In the genomic region with DNA sequence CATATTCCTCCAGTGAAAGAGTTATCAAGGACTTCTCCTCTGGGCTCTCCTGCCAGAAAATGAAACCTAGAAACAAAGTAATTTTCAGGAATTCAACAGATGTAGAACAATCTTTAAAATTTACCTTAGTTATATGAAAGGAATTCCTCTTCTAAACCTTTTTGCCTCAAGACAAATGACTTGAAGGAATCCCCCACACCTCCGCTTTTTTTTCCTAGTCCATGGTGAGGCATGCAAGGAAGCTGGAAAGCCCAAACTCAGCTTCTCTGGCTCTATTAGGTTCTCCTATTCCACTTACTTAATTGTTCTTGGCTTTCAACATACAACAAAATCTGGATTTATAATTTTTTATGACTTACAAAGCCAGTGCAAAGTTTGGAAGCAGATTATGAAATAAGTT, we compare ENCODE assay signal across 18 cellular contexts. TPM values are rescaled to one million over a fixed set of nuclear protein-coding genes. Genes with fewer than 3 reads are reported as not detected.
A peak's percentile ranks its signal among the peaks of the same experiment; 100 is the strongest.
DNase-seq lines count a peak whose midpoint lies in the region; ATAC-seq and TF ChIP-seq lines count a peak whose summit lies in the region.
"Had no signal": no experiment of that assay in that cellular context is flagged by ENCODE, and none has a peak within 500 bp of the region (broad histone marks: within the 10 kb centered on the region; RNA-seq: fewer than 3 reads in every experiment).

No MANE protein-coding gene starts in this region.

- H3K4me2 ChIP-seq in trophoblast cell (ENCODE audit: low read length): peak overlapping the region; percentile 42
- H3K4me2 ChIP-seq: BLaER1 treated with 17β-estradiol and CSF1 and Interleukin-3, amounts not matched to agents 10 nM and 100 nM had no signal

- H3K79me2 ChIP-seq in trophoblast cell (ENCODE audit: control insufficient read depth, insufficient read depth, low read length, poor library complexity): no peaks in the 10 kb centered on the region

- H2AFZ ChIP-seq in trophoblast cell (ENCODE audit: insufficient read depth, low read length, poor library complexity): no peak overlapping the region

- no peak overlapping the region for H3K18ac ChIP-seq in trophoblast cell (ENCODE audit: low read length)

- intact Hi-C loops in Right ventricle myocardium superior (cut with DNase I): no loop called here
- intact Hi-C loops in cardiac septum (cut with DNase I): no loop called here
- intact Hi-C loops in left ventricle myocardium inferior (cut with micrococcal nuclease): no loop called here

- H2BK120ac ChIP-seq in trophoblast cell (ENCODE audit: insufficient read depth, low read length, poor library complexity): no peak overlapping the region

- no peak overlapping the region for H4K91ac ChIP-seq in trophoblast cell (ENCODE audit: low read depth, low read length)

- H3K4me1 ChIP-seq in left ventricle myocardium inferior: peaks cover 25% of the 10 kb centered on the region
- no peaks in the 10 kb centered on the region for H3K4me1 ChIP-seq in trophoblast cell (ENCODE audit: control insufficient read depth in 1 of 2, insufficient read depth in 2 of 2, low read length in 2 of 2)
- H3K4me1 ChIP-seq in tibial nerve: peaks cover 0 to 21% (median 7%) of the 10 kb centered on the region in 4 donors

- DNase-seq in Right ventricle myocardium superior (no peak), cardiac septum (ENCODE audit: low spot score) (no peak), left ventricle myocardium inferior (no peak), trophoblast cell (peak; percentile 62 to 89), SIG-M5 treated with dmso at 0.1 percent for 504 hours (lab: John Stamatoyannopoulos, UW; ENCODE audit: unreplicated experiment) (no peak), GM13976 (ENCODE audit: low spot score) (no peak), SKM-1 (lab: John Stamatoyannopoulos, UW; ENCODE audit: unreplicated experiment) (no peak), tibial nerve (ENCODE audit: low spot score in 2 of 2) (no peak)
- DNase-seq: 8988T; AML-193; CD4-positive, CD25-positive, alpha-beta regulatory T cell; DMS53; HCEC 1CT; HFFc6 had no signal

- H3K27me3 ChIP-seq in left ventricle myocardium inferior (ENCODE audit: low read depth): no peaks in the 10 kb centered on the region
- H3K27me3 ChIP-seq in trophoblast cell (ENCODE audit: insufficient read depth, low read length): no peaks in the 10 kb centered on the region
- no peaks in the 10 kb centered on the region for H3K27me3 ChIP-seq in tibial nerve
- H3K27me3 ChIP-seq: BLaER1 treated with 17β-estradiol and CSF1 and Interleukin-3, amounts not matched to agents 10 nM and 100 nM had no signal

- no CpG with 5 or more reads among the region's 1 CpG for WGBS in trophoblast cell (ENCODE audit: extremely low coverage, insufficient coverage, insufficient read length)
- 86 to 90% methylated on average over 1 of the region's 1 CpG for WGBS in tibial nerve, 2 donors

- no peak overlapping the region for H2AK5ac ChIP-seq in trophoblast cell (ENCODE audit: low read length)

- no peak overlapping the region for H2BK12ac ChIP-seq in trophoblast cell (ENCODE audit: low read length)

- no peaks in the 10 kb centered on the region for H3K9me3 ChIP-seq in left ventricle myocardium inferior (replicated peaks)
- no peaks in the 10 kb centered on the region for H3K9me3 ChIP-seq in trophoblast cell (ENCODE audit: insufficient read depth, low read depth, low read length)
- H3K9me3 ChIP-seq in tibial nerve: no peaks in the 10 kb centered on the region
- H3K9me3 ChIP-seq: BLaER1 treated with 17β-estradiol and CSF1 and Interleukin-3, amounts not matched to agents 10 nM and 100 nM had no signal

- no peak overlapping the region for H3K14ac ChIP-seq in trophoblast cell (ENCODE audit: low read length)

- in situ Hi-C loops in GM13976 (cut with MboI; ENCODE audit: low sequenced_read_pairs, unreplicated experiment): no loop called here

- peak overlapping the region; percentile 56 for H3K27ac ChIP-seq in left ventricle myocardium inferior (replicated peaks)
- no peak overlapping the region for H3K27ac ChIP-seq in trophoblast cell (ENCODE audit: low read depth, low read length)
- H3K27ac ChIP-seq in tibial nerve: peak overlapping the region in 1 of 4 donors; percentile 37
- H3K27ac ChIP-seq: BLaER1 treated with 17β-estradiol and CSF1 and Interleukin-3, amounts not matched to agents 10 nM and 100 nM had no signal

- no peak overlapping the region for H4K12ac ChIP-seq in trophoblast cell (ENCODE audit: low read depth, low read length)

- no peak for TF ChIP-seq EP300 in tibial nerve (IDR thresholded peaks at IDR 0.05)

- no peaks in the 10 kb centered on the region for H3K79me1 ChIP-seq in trophoblast cell (ENCODE audit: low read length)

- ATAC-seq in Right ventricle myocardium superior (ENCODE audit: poor library complexity): peak; percentile 53
- ATAC-seq: HepG2 had no signal

- no peak for TF ChIP-seq POLR2A in tibial nerve (IDR thresholded peaks at IDR 0.05)

- no peak overlapping the region for H3K4ac ChIP-seq in trophoblast cell (ENCODE audit: low read depth, low read length)

- H3K36me3 ChIP-seq in left ventricle myocardium inferior (no peaks in the 10 kb centered on the region), trophoblast cell (ENCODE audit: control insufficient read depth in 1 of 2, insufficient read depth in 2 of 2, low read length in 2 of 2) (no peaks in the 10 kb centered on the region), tibial nerve (no peaks in the 10 kb centered on the region)
- H3K36me3 ChIP-seq: BLaER1 treated with 17β-estradiol and CSF1 and Interleukin-3, amounts not matched to agents 10 nM and 100 nM had no signal

- H3K4me3 ChIP-seq in left ventricle myocardium inferior (peak overlapping the region; percentile 24), trophoblast cell (ENCODE audit: low read depth, low read length) (no peak overlapping the region), tibial nerve (no peak overlapping the region)
- H3K4me3 ChIP-seq: BLaER1 treated with 17β-estradiol and CSF1 and Interleukin-3, amounts not matched to agents 10 nM and 100 nM had no signal

- no peak for TF ChIP-seq CTCF in left ventricle myocardium inferior (IDR thresholded peaks at IDR 0.05; ENCODE audit: borderline replicate concordance)
- TF ChIP-seq CTCF in GM13976 (IDR thresholded peaks at IDR 0.05; ENCODE audit: borderline replicate concordance, control extremely low read depth, extremely low read depth, insufficient read depth, missing control alignments): no peak
- no peak for TF ChIP-seq CTCF in tibial nerve (IDR thresholded peaks at IDR 0.05)

- no peak overlapping the region for H3K23ac ChIP-seq in trophoblast cell (ENCODE audit: low read length)

- no peak overlapping the region for H3K9ac ChIP-seq in trophoblast cell (ENCODE audit: low read length)
- H3K9ac ChIP-seq: BLaER1 treated with 17β-estradiol and CSF1 and Interleukin-3, amounts not matched to agents 10 nM and 100 nM had no signal

- H2BK5ac ChIP-seq in trophoblast cell (ENCODE audit: low read depth, low read length, poor library complexity): no peak overlapping the region

- H4K8ac ChIP-seq in trophoblast cell (ENCODE audit: low read depth, low read length): no peak overlapping the region

RNA-seq across cellular contexts. Expression of gene C6, which starts 27.2 kb away (rescaled TPM):
- total RNA-seq in Right ventricle myocardium superior: 90.3 TPM
- total RNA-seq in cardiac septum: 25.8 TPM
- total RNA-seq in left ventricle myocardium inferior: 89.5 TPM
- 0.04 TPM in 1 of 2 replicates, not detected in the other for polyA plus RNA-seq in trophoblast cell (2013)
- total RNA-seq in tibial nerve: 10 to 100 TPM in 3 of 4 donors, 1 to 10 TPM in 1; 9.6 to 37.6 (median 15.0) TPM
- total RNA-seq: CD4-positive, CD25-positive, alpha-beta regulatory T cell; Daoy; H4 had no signal
- polyA plus RNA-seq: CD4-positive, CD25-positive, alpha-beta regulatory T cell had no signal

Comparison
In these comparisons a context has a peak if more than half of its experiments do, and no peak if none do; other contexts are left out.
1. DNase-seq: peak in trophoblast cell (2 of 2); none in Right ventricle myocardium superior (single experiment), cardiac septum (single experiment), left ventricle myocardium inferior (single experiment), SIG-M5 treated with dmso at 0.1 percent for 504 hours (single experiment), GM13976 (single experiment), SKM-1 (single experiment) and tibial nerve (0 of 2).